Comparison of ENCODE assay signal across 7 cellular contexts in genomic region chr5:157603333-157604190, GRCh38. TPM values are rescaled to one million over a fixed set of nuclear protein-coding genes. Genes with fewer than 3 reads are reported as not detected.
DNase-seq lines count a peak whose midpoint lies in the region; ATAC-seq, FAIRE-seq and TF ChIP-seq lines count a peak whose summit lies in the region.

No MANE protein-coding gene starts in this region.

- no peaks in the 10 kb centered on the region for H4K20me1 ChIP-seq in MM.1S (ENCODE audit: insufficient read depth, low read length)

- no peak overlapping the region for H3K4me2 ChIP-seq in MM.1S (ENCODE audit: low read depth, low read length)

- H3K4me1 ChIP-seq in MM.1S (ENCODE audit: low read length): peaks cover 16% of the 10 kb centered on the region

- H3F3A ChIP-seq in MM.1S (ENCODE audit: insufficient read depth, low read length): peaks cover 16% of the 10 kb centered on the region

- peak; percentile 39 for ATAC-seq in GM21737 (IDR thresholded peaks at IDR 0.05; ENCODE audit: unreplicated experiment)

- no peaks in the 10 kb centered on the region for H3K9me2 ChIP-seq in MM.1S (replicated peaks; ENCODE audit: insufficient read depth, low read length)

- no peak overlapping the region for H3K9ac ChIP-seq in MM.1S (ENCODE audit: low read length)

- H3K27ac ChIP-seq in MM.1S (ENCODE audit: low read length): no peak overlapping the region

- peak; percentile 90 for DNase-seq in RCC 7860 (ENCODE audit: low spot score)
- DNase-seq in activated effector memory CD4-positive, alpha-beta T cell treated with Interleukin-2 at 50 U/mL for 16 hours: peak; percentile 64
- peak; percentile 45 for DNase-seq in myocyte (ENCODE audit: low read depth)
- no peak for DNase-seq in NCI-H1105 (lab: John Stamatoyannopoulos, UW)
- DNase-seq in MM.1S: no peak
- no peak for DNase-seq in DMS114 treated with DMSO at 0.1 percent for 48 hours (lab: John Stamatoyannopoulos, UW; ENCODE audit: unreplicated experiment)

- no peaks in the 10 kb centered on the region for H3K9me3 ChIP-seq in MM.1S (replicated peaks; ENCODE audit: insufficient read depth, low read length)

- H3K36me3 ChIP-seq in MM.1S (replicated peaks; ENCODE audit: insufficient read depth, low read length): no peaks in the 10 kb centered on the region

- no peaks in the 10 kb centered on the region for H3K27me3 ChIP-seq in MM.1S (replicated peaks; ENCODE audit: insufficient read depth, low read length)

- no peak overlapping the region for H3K4me3 ChIP-seq in MM.1S (ENCODE audit: low read length)

- peak; percentile 93 for FAIRE-seq in RCC 7860 (lab: Jason Lieb, UNC)

- no peak overlapping the region for H2AFZ ChIP-seq in MM.1S (ENCODE audit: low read length)

- no peak for TF ChIP-seq CTCF in MM.1S (IDR thresholded peaks at IDR 0.05; ENCODE audit: low read length)

- no peaks in the 10 kb centered on the region for H3K79me2 ChIP-seq in MM.1S (ENCODE audit: low read length)

RNA-seq across cellular contexts. Expression of gene ADAM19, which starts 28.0 kb away (rescaled TPM):
- total RNA-seq in myocyte: 33.4 and 36.8 TPM in 2 replicates
- 52.7 TPM for polyA plus RNA-seq in myocyte (2012)

RNA-seq across cellular contexts. Expression of gene SOX30, which starts 48.7 kb away (rescaled TPM):
- total RNA-seq in myocyte: 0.05 and 0.47 TPM in 2 replicates
- 0.06 TPM for polyA plus RNA-seq in myocyte (2012)

Comparison
In these comparisons a context has a peak if more than half of its experiments do, and no peak if none do; other contexts are left out.
1. DNase-seq: peak in RCC 7860 (single experiment), activated effector memory CD4-positive, alpha-beta T cell treated with Interleukin-2 at 50 U/mL for 16 hours (single experiment) and myocyte (single experiment); none in NCI-H1105 (single experiment), MM.1S (single experiment) and DMS114 treated with DMSO at 0.1 percent for 48 hours (single experiment).